ENCODE assay signal across 18 cellular contexts in genomic region chr10:43258922-43259247, GRCh38. TPM values are rescaled to one million over a fixed set of nuclear protein-coding genes. Genes with fewer than 3 reads are reported as not detected.
DNase-seq lines count a peak whose midpoint lies in the region; ATAC-seq and TF ChIP-seq lines count a peak whose summit lies in the region.
"Had no signal": no experiment of that assay in that cellular context is flagged by ENCODE, and none has a peak within 500 bp of the region (broad histone marks: within the 10 kb centered on the region; RNA-seq: fewer than 3 reads in every experiment).

No MANE protein-coding gene starts in this region.

- DNase-seq in AG08396 (ENCODE audit: low spot score) (peak; percentile 11), GM13976 (ENCODE audit: low spot score) (peak; percentile 29), Peyer's patch (peak; percentile 3 to 39 (median 36)), nephron progenitor cell (peak; percentile 1), chondrocyte (ENCODE audit: low spot score) (no peak), AML-193 (lab: John Stamatoyannopoulos, UW) (no peak)
- no peak for DNase-seq in effector memory CD8-positive, alpha-beta T cell
- DNase-seq: ACHN, BE2C, Calu3, DMS 273 treated with DMSO at 0.1 percent for 48 hours, GOT3, KBM-7 had no signal

- H3K4me1 ChIP-seq in Peyer's patch = no peaks in the 10 kb centered on the region
- H3K4me1 ChIP-seq: BE2C had no signal

- in situ Hi-C loops in GM13976 (cut with MboI; ENCODE audit: low sequenced_read_pairs, unreplicated experiment) = no loop called here

- TF ChIP-seq CTCF in GM13976 (IDR thresholded peaks at IDR 0.05; ENCODE audit: borderline replicate concordance, control extremely low read depth, extremely low read depth, insufficient read depth, missing control alignments) (no peak), Peyer's patch (IDR thresholded peaks at IDR 0.05) (no peak), nephron progenitor cell (IDR thresholded peaks at IDR 0.05) (no peak), chondrocyte (IDR thresholded peaks at IDR 0.05) (no peak)

- H3K27ac Mint-ChIP-seq in nephron progenitor cell (no peak overlapping the region), chondrocyte (ENCODE audit: unreplicated experiment) (no peak overlapping the region)
- peak overlapping the region in 1 of 2 donors; percentile 11 for H3K27ac Mint-ChIP-seq in effector memory CD8-positive, alpha-beta T cell

- H3K36me3 ChIP-seq in Peyer's patch = no peaks in the 10 kb centered on the region
- H3K36me3 ChIP-seq: BE2C had no signal

- no peaks in the 10 kb centered on the region for H3K9me3 ChIP-seq in Peyer's patch
- H3K9me3 ChIP-seq: BE2C had no signal

- H3K27me3 ChIP-seq in Peyer's patch = no peaks in the 10 kb centered on the region

- no peak for TF ChIP-seq POLR2A in Peyer's patch (IDR thresholded peaks at IDR 0.05)

- no peaks in the 10 kb centered on the region for H3K9me3 Mint-ChIP-seq in nephron progenitor cell
- H3K9me3 Mint-ChIP-seq in chondrocyte (ENCODE audit: low read depth) = no peaks in the 10 kb centered on the region
- no peaks in the 10 kb centered on the region for H3K9me3 Mint-ChIP-seq in effector memory CD8-positive, alpha-beta T cell

- no peak for ATAC-seq in activated CD4-positive, CD25-positive, alpha-beta regulatory T cell treated with anti-CD3 and anti-CD28 coated beads, Interleukin-2, amount 50 U/mL, for 24 hours
- no peak for ATAC-seq in effector memory CD8-positive, alpha-beta T cell (replicated peaks)
- ATAC-seq: HCT116 had no signal

- H3K4me3 Mint-ChIP-seq in nephron progenitor cell (no peak overlapping the region), chondrocyte (ENCODE audit: unreplicated experiment) (no peak overlapping the region)
- H3K4me3 Mint-ChIP-seq in effector memory CD8-positive, alpha-beta T cell = no peak overlapping the region

- H3K4me3 ChIP-seq in Peyer's patch = no peak overlapping the region

- H3K4me1 Mint-ChIP-seq in nephron progenitor cell (peaks cover 21% of the 10 kb centered on the region), chondrocyte (ENCODE audit: low read depth) (peaks cover 3% of the 10 kb centered on the region)
- peaks cover 23 to 34% of the 10 kb centered on the region in 2 donors for H3K4me1 Mint-ChIP-seq in effector memory CD8-positive, alpha-beta T cell (ENCODE audit: low read depth in 2 of 2)

- H3K36me3 Mint-ChIP-seq in nephron progenitor cell (ENCODE audit: low read depth) (no peaks in the 10 kb centered on the region), chondrocyte (ENCODE audit: low read depth) (no peaks in the 10 kb centered on the region)
- H3K36me3 Mint-ChIP-seq in effector memory CD8-positive, alpha-beta T cell (ENCODE audit: insufficient read depth) = peaks cover 4% of the 10 kb centered on the region

- no peak overlapping the region for H3K27ac ChIP-seq in Peyer's patch
- H3K27ac ChIP-seq: HL-60 had no signal

- H3K27me3 Mint-ChIP-seq in nephron progenitor cell (ENCODE audit: low read depth, poor library complexity) = peaks cover 30% of the 10 kb centered on the region
- peaks cover 15% of the 10 kb centered on the region for H3K27me3 Mint-ChIP-seq in chondrocyte (ENCODE audit: low read depth)
- H3K27me3 Mint-ChIP-seq in effector memory CD8-positive, alpha-beta T cell = no peaks in the 10 kb centered on the region

RNA-seq across cellular contexts. Expression of gene RASGEF1A, which starts 8.0 kb away (rescaled TPM):
- 1 to 10 TPM in 1 of 4 donors, not detected in 3; 3.0 TPM for total RNA-seq in Peyer's patch
- 0.05 to 0.18 TPM in 2 of 3 replicates, not detected in the other for total RNA-seq in chondrocyte
- total RNA-seq: A172, Daoy had no signal

Comparison
In these comparisons a context has a peak if more than half of its experiments do, and no peak if none do; other contexts are left out.
1. DNase-seq: peak in AG08396 (single experiment), GM13976 (single experiment), Peyer's patch (3 of 3) and nephron progenitor cell (single experiment); none in chondrocyte (single experiment), effector memory CD8-positive, alpha-beta T cell (0 of 3) and AML-193 (0 of 2).